Comparison of ENCODE assay signal across 26 cellular contexts in the genomic region with DNA sequence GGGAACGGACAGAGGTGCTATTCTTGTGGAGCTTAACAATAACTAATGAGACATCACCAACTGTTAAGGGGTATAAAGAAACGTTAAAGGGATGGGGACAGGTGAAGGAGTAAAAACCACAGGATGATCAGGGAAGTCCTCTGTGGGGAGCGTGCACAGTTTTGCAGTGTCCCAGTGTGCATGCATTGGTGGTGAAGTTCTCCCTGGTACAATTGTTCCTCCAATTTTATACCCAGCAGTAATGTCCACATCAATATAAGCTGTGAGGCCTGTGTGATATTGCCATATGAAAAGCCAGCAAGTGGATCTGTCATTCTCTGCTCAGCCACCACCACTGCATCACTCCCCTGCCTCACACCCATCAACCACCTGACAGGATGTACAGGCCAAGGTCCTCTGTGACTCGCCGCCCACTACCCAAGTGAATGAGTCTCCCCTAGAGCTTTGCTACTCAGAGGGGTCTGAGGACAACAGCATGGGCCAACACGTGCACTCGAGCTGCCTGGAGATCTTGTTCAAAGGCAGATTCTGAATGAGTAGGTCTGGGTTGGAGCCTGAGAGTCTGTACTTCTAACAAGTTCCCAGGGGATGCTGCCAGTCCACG. TPM values are rescaled to one million over a fixed set of nuclear protein-coding genes. Genes with fewer than 3 reads are reported as not detected.
DNase-seq lines count a peak whose midpoint lies in the region; ATAC-seq and TF ChIP-seq lines count a peak whose summit lies in the region.
"Had no signal": no experiment of that assay in that cellular context is flagged by ENCODE, and none has a peak within 500 bp of the region (broad histone marks: within the 10 kb centered on the region; RNA-seq: fewer than 3 reads in every experiment).

No MANE protein-coding gene starts in this region.

- peaks cover 12% of the 10 kb centered on the region for H3K9me3 ChIP-seq in skeletal muscle satellite cell (replicated peaks; ENCODE audit: low read length)
- H3K9me3 ChIP-seq: testis had no signal

- peak overlapping the region; percentile 77 for H3K27ac ChIP-seq in ACC112 (ENCODE audit: low read depth, low read length)
- 0 out of 2 replicates have a peak overlapping the region, but pooled peaks have one; percentile 80 for H3K27ac ChIP-seq in GM23338 (ENCODE audit: low read depth)
- peak overlapping the region; percentile 13 for H3K27ac ChIP-seq in brain microvascular endothelial cell
- H3K27ac ChIP-seq: heart left ventricle, testis had no signal

- H3K79me2 ChIP-seq in ACC112 (ENCODE audit: control insufficient read depth, insufficient read depth, low read length, unreplicated experiment) (peaks cover 93% of the 10 kb centered on the region), GM23338 (replicated peaks; ENCODE audit: insufficient read depth) (0 out of 2 replicates have a peak, but pooled peaks cover 3% of the 10 kb centered on the region)

- DNase-seq in GM23338 (ENCODE audit: low spot score) (no peak), brain microvascular endothelial cell (no peak), HPDE6-E6E7 (ENCODE audit: extremely low spot score) (no peak), SHP77 treated with DMSO at 0.1 percent for 48 hours (lab: John Stamatoyannopoulos, UW) (no peak), cerebellar nuclear complex (lab: John Stamatoyannopoulos, UW) (no peak)
- DNase-seq: activated CD4-positive, CD25-positive, alpha-beta regulatory T cell treated with anti-CD3 and anti-CD28 coated beads, Interleukin-2, amount 50 U/mL, for 72 hours; activated naive CD8-positive, alpha-beta T cell treated with anti-CD3 and anti-CD28 coated beads, Interleukin-2, amount 10 ng/mL, durations not matched to agents 7 days and 5 days; CD4-positive, alpha-beta memory T cell; effector CD4-positive, alpha-beta T cell; foreskin fibroblast; heart left ventricle; left cardiac atrium; naive B cell; NCI-H1105; NCI-H2081; SHP77; small intestine; stimulated activated CD4-positive, alpha-beta T cell treated with anti-CD3 and anti-CD28 coated beads, Interleukin-2, amount 100 ng/mL, for 24 hours; T-cell; testis had no signal

- H3K36me3 Mint-ChIP-seq in GM23338 (ENCODE audit: low read depth) = peaks cover 49% of the 10 kb centered on the region
- H3K36me3 Mint-ChIP-seq: activated naive CD8-positive, alpha-beta T cell treated with anti-CD3 and anti-CD28 coated beads, Interleukin-2, amount 10 ng/mL, durations not matched to agents 7 days and 5 days; T-cell had no signal

- H3K4me1 Mint-ChIP-seq in GM23338 = peaks cover 33% of the 10 kb centered on the region
- H3K4me1 Mint-ChIP-seq: activated naive CD8-positive, alpha-beta T cell treated with anti-CD3 and anti-CD28 coated beads, Interleukin-2, amount 10 ng/mL, durations not matched to agents 7 days and 5 days; IgD-negative memory B cell had no signal

- in situ Hi-C loops in brain microvascular endothelial cell (cut with HindIII; ENCODE audit: low pct_ligation_motif_present, low sequenced_read_pairs) = no loop called here

- TF ChIP-seq CTCF in GM23338 (conservative IDR thresholded peaks at IDR 0.05; ENCODE audit: low read depth in 2 of 2) = no peak
- no peak for TF ChIP-seq CTCF in brain microvascular endothelial cell (IDR thresholded peaks at IDR 0.05; ENCODE audit: low read depth, low read length, missing control alignments)

- H3K4me3 ChIP-seq in ACC112 (ENCODE audit: low read depth, low read length) (no peak overlapping the region; the same call in 1 of the 2 replicates), GM23338 (no peak overlapping the region), brain microvascular endothelial cell (ENCODE audit: low read depth, low read length) (no peak overlapping the region), skeletal muscle satellite cell (ENCODE audit: low read length) (peak overlapping the region; percentile 28)
- H3K4me3 ChIP-seq: heart left ventricle, testis had no signal

- no peak for ATAC-seq in GM23338
- ATAC-seq: heart left ventricle, left cardiac atrium, T-cell had no signal

- H3K36me3 ChIP-seq in ACC112 (ENCODE audit: insufficient read depth, low read length) (peaks cover 56% of the 10 kb centered on the region), GM23338 (ENCODE audit: insufficient read depth) (peaks cover 6% of the 10 kb centered on the region; the same call in 1 of the 2 replicates), brain microvascular endothelial cell (replicated peaks) (peaks cover 71% of the 10 kb centered on the region), skeletal muscle satellite cell (ENCODE audit: insufficient read depth, low read length) (peaks cover 88% of the 10 kb centered on the region)

- no peak overlapping the region for H3K27ac Mint-ChIP-seq in GM23338
- H3K27ac Mint-ChIP-seq: activated naive CD8-positive, alpha-beta T cell treated with anti-CD3 and anti-CD28 coated beads, Interleukin-2, amount 10 ng/mL, durations not matched to agents 7 days and 5 days; activated T-helper 2 cell treated with anti-CD3 and anti-CD28 coated beads, Interferon-gamma antibody, Interleukin-2, Interleukin-4, amounts not matched to agents 10 μg/mL and 5 μg/mL and 100 μg/mL, durations not matched to agents 14 hours and 24 hours and 36 hours; CD4-positive, alpha-beta memory T cell; IgD-negative memory B cell; memory B cell; naive B cell; T-cell had no signal

- no peak overlapping the region for H3K9ac ChIP-seq in skeletal muscle satellite cell (ENCODE audit: low read depth, low read length)

- H3K9me3 Mint-ChIP-seq in GM23338 = peaks cover 27% of the 10 kb centered on the region

- H3F3A ChIP-seq in GM23338 (replicated peaks; ENCODE audit: low read depth) = no peaks in the 10 kb centered on the region

- H2AFZ ChIP-seq in ACC112 (ENCODE audit: low read length, unreplicated experiment) (no peak overlapping the region), GM23338 (no peak overlapping the region)

- no peaks in the 10 kb centered on the region for H3K9me2 ChIP-seq in GM23338 (ENCODE audit: insufficient read depth)

- no peaks in the 10 kb centered on the region for H3K27me3 ChIP-seq in ACC112 (ENCODE audit: insufficient read depth, low read length)
- H3K27me3 ChIP-seq in GM23338 (ENCODE audit: insufficient read depth) = peaks cover 19% of the 10 kb centered on the region
- no peaks in the 10 kb centered on the region for H3K27me3 ChIP-seq in brain microvascular endothelial cell (replicated peaks)
- no peaks in the 10 kb centered on the region for H3K27me3 ChIP-seq in skeletal muscle satellite cell (ENCODE audit: control insufficient read depth, insufficient read depth, low read length)
- H3K27me3 ChIP-seq: testis had no signal

- H4K20me1 ChIP-seq in GM23338 (replicated peaks; ENCODE audit: insufficient read depth) = no peaks in the 10 kb centered on the region

- no peak overlapping the region for H3K4me3 Mint-ChIP-seq in GM23338
- H3K4me3 Mint-ChIP-seq: activated naive CD8-positive, alpha-beta T cell treated with anti-CD3 and anti-CD28 coated beads, Interleukin-2, amount 10 ng/mL, durations not matched to agents 7 days and 5 days; CD4-positive, alpha-beta memory T cell; IgD-negative memory B cell; memory B cell; naive B cell; T-cell had no signal

- H3K4me2 ChIP-seq in GM23338 = no peak overlapping the region
- H3K4me2 ChIP-seq in skeletal muscle satellite cell (ENCODE audit: low read length) = no peak overlapping the region

- H3K4me1 ChIP-seq in ACC112 (ENCODE audit: control insufficient read depth, insufficient read depth, low read length, unreplicated experiment) (peaks cover 28% of the 10 kb centered on the region), GM23338 (ENCODE audit: insufficient read depth) (peaks cover 32% of the 10 kb centered on the region), skeletal muscle satellite cell (ENCODE audit: control insufficient read depth, insufficient read depth, low read length) (peaks cover 48% of the 10 kb centered on the region)

- H3K27me3 Mint-ChIP-seq in GM23338 (ENCODE audit: insufficient read depth, low read depth, poor library complexity) = peaks cover 20% of the 10 kb centered on the region

TF ChIP-seq in GM23338, 12 proteins besides CTCF, POLR2A, EP300 and RAD21:
- TF ChIP-seq POLR2AphosphoS5 (IDR thresholded peaks at IDR 0.05; ENCODE audit: low read depth) (no peak), ZNF331 (CRISPR knock-in tag; IDR thresholded peaks at IDR 0.05; ENCODE audit: low read depth) (no peak), JUNB (IDR thresholded peaks at IDR 0.05; ENCODE audit: unreplicated experiment) (no peak)
- TF ChIP-seq, protein P1, sequence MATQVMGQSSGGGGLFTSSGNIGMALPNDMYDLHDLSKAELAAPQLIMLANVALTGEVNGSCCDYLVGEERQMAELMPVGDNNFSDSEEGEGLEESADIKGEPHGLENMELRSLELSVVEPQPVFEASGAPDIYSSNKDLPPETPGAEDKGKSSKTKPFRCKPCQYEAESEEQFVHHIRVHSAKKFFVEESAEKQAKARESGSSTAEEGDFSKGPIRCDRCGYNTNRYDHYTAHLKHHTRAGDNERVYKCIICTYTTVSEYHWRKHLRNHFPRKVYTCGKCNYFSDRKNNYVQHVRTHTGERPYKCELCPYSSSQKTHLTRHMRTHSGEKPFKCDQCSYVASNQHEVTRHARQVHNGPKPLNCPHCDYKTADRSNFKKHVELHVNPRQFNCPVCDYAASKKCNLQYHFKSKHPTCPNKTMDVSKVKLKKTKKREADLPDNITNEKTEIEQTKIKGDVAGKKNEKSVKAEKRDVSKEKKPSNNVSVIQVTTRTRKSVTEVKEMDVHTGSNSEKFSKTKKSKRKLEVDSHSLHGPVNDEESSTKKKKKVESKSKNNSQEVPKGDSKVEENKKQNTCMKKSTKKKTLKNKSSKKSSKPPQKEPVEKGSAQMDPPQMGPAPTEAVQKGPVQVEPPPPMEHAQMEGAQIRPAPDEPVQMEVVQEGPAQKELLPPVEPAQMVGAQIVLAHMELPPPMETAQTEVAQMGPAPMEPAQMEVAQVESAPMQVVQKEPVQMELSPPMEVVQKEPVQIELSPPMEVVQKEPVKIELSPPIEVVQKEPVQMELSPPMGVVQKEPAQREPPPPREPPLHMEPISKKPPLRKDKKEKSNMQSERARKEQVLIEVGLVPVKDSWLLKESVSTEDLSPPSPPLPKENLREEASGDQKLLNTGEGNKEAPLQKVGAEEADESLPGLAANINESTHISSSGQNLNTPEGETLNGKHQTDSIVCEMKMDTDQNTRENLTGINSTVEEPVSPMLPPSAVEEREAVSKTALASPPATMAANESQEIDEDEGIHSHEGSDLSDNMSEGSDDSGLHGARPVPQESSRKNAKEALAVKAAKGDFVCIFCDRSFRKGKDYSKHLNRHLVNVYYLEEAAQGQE (IDR thresholded peaks at IDR 0.05; ENCODE audit: unreplicated experiment) = no peak

RNA-seq across cellular contexts. Expression of gene MLPH, which starts 4.6 kb away (rescaled TPM):
- total RNA-seq in GM23338 (2014; rRNA removed; shearing (Covaris generic)) = 15.7 and 16.5 TPM in 2 replicates
- polyA plus RNA-seq in GM23338 (2016; fragmentation: Nextera tagmentation; extraction: Ambion mirVana) = 13.6 and 14.7 TPM in 2 replicates
- 24.7 and 53.0 TPM in 2 replicates for total RNA-seq in skeletal muscle satellite cell (2012; rRNA removed)
- total RNA-seq: activated naive CD8-positive, alpha-beta T cell treated with anti-CD3 and anti-CD28 coated beads, Interleukin-2, amount 10 ng/mL, durations not matched to agents 7 days and 5 days; activated T-helper 2 cell treated with anti-CD3 and anti-CD28 coated beads, Interferon-gamma antibody, Interleukin-2, Interleukin-4, amounts not matched to agents 10 μg/mL and 5 μg/mL and 100 μg/mL, durations not matched to agents 14 hours and 24 hours and 36 hours; CD4-positive, alpha-beta memory T cell; OCI-LY7 had no signal
- polyA plus RNA-seq: CD4-positive, alpha-beta memory T cell; IgD-negative memory B cell had no signal

Comparison
In these comparisons a context has a peak if more than half of its experiments do, and no peak if none do; other contexts are left out.
1. H3K27ac ChIP-seq: peak in every context shown above with its lines; median percentile 80 in GM23338; 77 in ACC112; 13 in brain microvascular endothelial cell.